35 cellular contexts compared by ENCODE assay signal in the genomic region with DNA sequence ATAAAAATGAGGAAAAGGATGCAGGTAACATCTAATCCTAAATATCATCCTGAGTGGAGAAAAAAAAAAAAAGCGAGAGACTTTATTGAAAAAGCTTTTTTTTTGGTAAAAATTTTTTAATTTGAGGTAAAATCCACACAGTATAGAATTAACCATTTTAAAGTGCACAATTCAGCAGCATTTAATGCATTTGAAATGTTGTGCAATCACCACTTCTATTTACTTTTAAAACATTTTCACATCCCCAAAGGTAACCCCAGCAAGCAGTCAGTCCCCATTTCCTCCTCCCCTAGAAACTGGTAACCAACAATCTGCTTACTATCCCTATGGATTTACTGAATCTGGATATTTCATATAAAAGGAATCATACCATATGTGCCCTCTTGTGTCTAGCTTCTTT.
"Had no signal": no experiment of that assay in that cellular context is flagged by ENCODE, and none has a peak within 500 bp of the region (broad histone marks: within the 10 kb centered on the region; RNA-seq: fewer than 3 reads in every experiment).

No MANE protein-coding gene starts in this region.

- DNase-seq: Karpas-422, Kasumi-1, MG63, MM.1S, NCI-H1048, NCI-H1092, NCI-H1092 treated with DMSO at 0.1 percent for 48 hours, NCI-H1105, NCI-H1105 treated with DMSO at 0.1 percent for 48 hours, NCI-H1417, NCI-H1417 treated with DMSO at 0.1 percent for 48 hours, NCI-H1436, NCI-H1436 treated with DMSO at 0.1 percent for 48 hours, NCI-H146, NCI-H1694, NCI-H1694 treated with DMSO at 0.1 percent for 48 hours, NCI-H187, NCI-H187 treated with DMSO at 0.1 percent for 48 hours, NCI-H1930, NCI-H2029, NCI-H2029 treated with DMSO at 0.1 percent for 48 hours, NCI-H2081, NCI-H2081 treated with DMSO at 0.1 percent for 48 hours, NCI-H2107, NCI-H2171, NCI-H2171 treated with DMSO at 0.1 percent for 48 hours, NCI-H2227 treated with DMSO at 0.1 percent for 48 hours, NCI-H226, NCI-H345, NCI-H446, NCI-H446 treated with DMSO at 0.1 percent for 48 hours, NCI-H510A, NCI-H510A treated with DMSO at 0.1 percent for 48 hours, NCI-H524, NCI-H524 treated with DMSO at 0.1 percent for 48 hours had no signal

- H3K27me3 ChIP-seq: MG63 had no signal

- H3K4me3 ChIP-seq: MG63 had no signal

- H3K9me3 ChIP-seq: MG63 had no signal

- H3K36me3 ChIP-seq: MG63 had no signal
